Comparison of ENCODE assay signal across 1 cellular context in the genomic region with DNA sequence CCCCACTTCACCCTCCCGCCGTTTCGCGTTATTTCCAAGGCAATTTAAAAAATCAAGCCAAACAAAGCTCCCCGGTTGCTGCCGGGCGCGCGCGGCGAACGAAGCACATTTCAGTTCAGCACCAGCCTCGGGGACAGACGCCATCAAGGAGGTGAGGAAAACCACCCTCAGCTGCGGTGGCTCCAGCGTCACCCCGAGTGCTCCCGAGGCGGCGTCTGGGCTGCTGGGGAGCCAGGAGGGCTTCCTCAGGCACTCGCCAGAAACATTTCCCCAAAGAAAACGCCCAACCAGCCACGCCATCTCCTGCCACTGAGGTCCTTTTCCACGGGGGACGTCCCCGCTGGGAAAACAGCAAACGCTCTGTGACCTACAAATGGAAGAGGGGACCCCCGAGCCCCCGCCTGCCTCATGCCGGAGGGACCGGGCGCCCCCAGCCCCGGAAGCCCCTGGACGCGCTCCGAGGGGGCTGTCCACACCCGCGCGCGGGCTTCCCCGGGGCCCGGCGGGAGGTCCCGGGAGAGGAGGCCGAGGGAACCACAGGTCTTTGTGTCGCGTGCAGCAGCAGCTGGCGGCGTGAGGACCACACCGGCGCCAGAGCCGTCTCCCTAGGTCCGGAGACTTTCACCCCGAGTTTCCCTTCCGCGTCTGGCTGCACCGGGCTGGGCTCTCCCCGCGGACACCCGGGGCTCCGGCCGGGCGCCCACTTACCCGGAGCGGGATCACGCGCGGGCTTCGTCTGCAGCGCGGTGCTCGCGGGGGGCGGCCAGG.
TF ChIP-seq lines count a peak whose summit lies in the region.

No MANE protein-coding gene starts in this region.

TF ChIP-seq in HEK293, 187 proteins besides CTCF, POLR2A, EP300 and RAD21 (continued from another document and continues in another):
- peak; percentile 90 for TF ChIP-seq ZBTB26 (tag by site-specific recombination; optimal IDR thresholded peaks at IDR 0.05)
- TF ChIP-seq, protein P1, sequence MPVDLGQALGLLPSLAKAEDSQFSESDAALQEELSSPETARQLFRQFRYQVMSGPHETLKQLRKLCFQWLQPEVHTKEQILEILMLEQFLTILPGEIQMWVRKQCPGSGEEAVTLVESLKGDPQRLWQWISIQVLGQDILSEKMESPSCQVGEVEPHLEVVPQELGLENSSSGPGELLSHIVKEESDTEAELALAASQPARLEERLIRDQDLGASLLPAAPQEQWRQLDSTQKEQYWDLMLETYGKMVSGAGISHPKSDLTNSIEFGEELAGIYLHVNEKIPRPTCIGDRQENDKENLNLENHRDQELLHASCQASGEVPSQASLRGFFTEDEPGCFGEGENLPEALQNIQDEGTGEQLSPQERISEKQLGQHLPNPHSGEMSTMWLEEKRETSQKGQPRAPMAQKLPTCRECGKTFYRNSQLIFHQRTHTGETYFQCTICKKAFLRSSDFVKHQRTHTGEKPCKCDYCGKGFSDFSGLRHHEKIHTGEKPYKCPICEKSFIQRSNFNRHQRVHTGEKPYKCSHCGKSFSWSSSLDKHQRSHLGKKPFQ (tag by site-specific recombination; IDR thresholded peaks at IDR 0.05): no peak
- TF ChIP-seq ZNF423 (tag by site-specific recombination; IDR thresholded peaks at IDR 0.05): 0 out of 2 replicates have a peak, but pooled peaks have one; percentile 13
- no peak for TF ChIP-seq ZNF416 (tag by site-specific recombination; IDR thresholded peaks at IDR 0.05)
- peak; percentile 90 for TF ChIP-seq ZNF335 (tag by site-specific recombination; conservative IDR thresholded peaks at IDR 0.05)
- no peak for TF ChIP-seq ZNF239 (tag by site-specific recombination; IDR thresholded peaks at IDR 0.05)
- no peak for TF ChIP-seq TCF7L2 (IDR thresholded peaks at IDR 0.05; ENCODE audit: borderline replicate concordance, low read depth, low read length)
- no peak for TF ChIP-seq ZNF302 (tag by site-specific recombination; IDR thresholded peaks at IDR 0.05; ENCODE audit: low read depth)
- no peak for TF ChIP-seq ZNF776 (tag by site-specific recombination; IDR thresholded peaks at IDR 0.05; ENCODE audit: borderline replicate concordance)
- TF ChIP-seq ZXDB (tag by site-specific recombination; IDR thresholded peaks at IDR 0.05): peak; percentile 36; the same call in 1 of the 2 replicates
- TF ChIP-seq ZNF645 (tag by site-specific recombination; IDR thresholded peaks at IDR 0.05): no peak
- TF ChIP-seq ZBTB20 (tag by site-specific recombination; IDR thresholded peaks at IDR 0.05): no peak
- peak; percentile 94 for TF ChIP-seq GLIS2 (tag by site-specific recombination; IDR thresholded peaks at IDR 0.05)
- TF ChIP-seq, protein P2, sequence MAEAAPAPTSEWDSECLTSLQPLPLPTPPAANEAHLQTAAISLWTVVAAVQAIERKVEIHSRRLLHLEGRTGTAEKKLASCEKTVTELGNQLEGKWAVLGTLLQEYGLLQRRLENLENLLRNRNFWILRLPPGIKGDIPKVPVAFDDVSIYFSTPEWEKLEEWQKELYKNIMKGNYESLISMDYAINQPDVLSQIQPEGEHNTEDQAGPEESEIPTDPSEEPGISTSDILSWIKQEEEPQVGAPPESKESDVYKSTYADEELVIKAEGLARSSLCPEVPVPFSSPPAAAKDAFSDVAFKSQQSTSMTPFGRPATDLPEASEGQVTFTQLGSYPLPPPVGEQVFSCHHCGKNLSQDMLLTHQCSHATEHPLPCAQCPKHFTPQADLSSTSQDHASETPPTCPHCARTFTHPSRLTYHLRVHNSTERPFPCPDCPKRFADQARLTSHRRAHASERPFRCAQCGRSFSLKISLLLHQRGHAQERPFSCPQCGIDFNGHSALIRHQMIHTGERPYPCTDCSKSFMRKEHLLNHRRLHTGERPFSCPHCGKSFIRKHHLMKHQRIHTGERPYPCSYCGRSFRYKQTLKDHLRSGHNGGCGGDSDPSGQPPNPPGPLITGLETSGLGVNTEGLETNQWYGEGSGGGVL (tag by site-specific recombination; IDR thresholded peaks at IDR 0.05): no peak
- no peak for TF ChIP-seq ZNF221 (tag by site-specific recombination; IDR thresholded peaks at IDR 0.05; ENCODE audit: borderline replicate concordance)
- TF ChIP-seq ZNF155 (tag by site-specific recombination; IDR thresholded peaks at IDR 0.05): no peak
- TF ChIP-seq ZNF664 (tag by site-specific recombination; IDR thresholded peaks at IDR 0.05): no peak
- no peak for TF ChIP-seq GLI4 (tag by site-specific recombination; IDR thresholded peaks at IDR 0.05)
- TF ChIP-seq, protein P3, sequence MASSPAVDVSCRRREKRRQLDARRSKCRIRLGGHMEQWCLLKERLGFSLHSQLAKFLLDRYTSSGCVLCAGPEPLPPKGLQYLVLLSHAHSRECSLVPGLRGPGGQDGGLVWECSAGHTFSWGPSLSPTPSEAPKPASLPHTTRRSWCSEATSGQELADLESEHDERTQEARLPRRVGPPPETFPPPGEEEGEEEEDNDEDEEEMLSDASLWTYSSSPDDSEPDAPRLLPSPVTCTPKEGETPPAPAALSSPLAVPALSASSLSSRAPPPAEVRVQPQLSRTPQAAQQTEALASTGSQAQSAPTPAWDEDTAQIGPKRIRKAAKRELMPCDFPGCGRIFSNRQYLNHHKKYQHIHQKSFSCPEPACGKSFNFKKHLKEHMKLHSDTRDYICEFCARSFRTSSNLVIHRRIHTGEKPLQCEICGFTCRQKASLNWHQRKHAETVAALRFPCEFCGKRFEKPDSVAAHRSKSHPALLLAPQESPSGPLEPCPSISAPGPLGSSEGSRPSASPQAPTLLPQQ (tag by site-specific recombination; IDR thresholded peaks at IDR 0.05): no peak
- peak; percentile 71; the same call in 1 of the 2 replicates for TF ChIP-seq ZBTB6 (tag by site-specific recombination; IDR thresholded peaks at IDR 0.05)
- TF ChIP-seq ZNF23 (tag by site-specific recombination; IDR thresholded peaks at IDR 0.05; ENCODE audit: borderline replicate concordance): no peak
- TF ChIP-seq, protein P4, sequence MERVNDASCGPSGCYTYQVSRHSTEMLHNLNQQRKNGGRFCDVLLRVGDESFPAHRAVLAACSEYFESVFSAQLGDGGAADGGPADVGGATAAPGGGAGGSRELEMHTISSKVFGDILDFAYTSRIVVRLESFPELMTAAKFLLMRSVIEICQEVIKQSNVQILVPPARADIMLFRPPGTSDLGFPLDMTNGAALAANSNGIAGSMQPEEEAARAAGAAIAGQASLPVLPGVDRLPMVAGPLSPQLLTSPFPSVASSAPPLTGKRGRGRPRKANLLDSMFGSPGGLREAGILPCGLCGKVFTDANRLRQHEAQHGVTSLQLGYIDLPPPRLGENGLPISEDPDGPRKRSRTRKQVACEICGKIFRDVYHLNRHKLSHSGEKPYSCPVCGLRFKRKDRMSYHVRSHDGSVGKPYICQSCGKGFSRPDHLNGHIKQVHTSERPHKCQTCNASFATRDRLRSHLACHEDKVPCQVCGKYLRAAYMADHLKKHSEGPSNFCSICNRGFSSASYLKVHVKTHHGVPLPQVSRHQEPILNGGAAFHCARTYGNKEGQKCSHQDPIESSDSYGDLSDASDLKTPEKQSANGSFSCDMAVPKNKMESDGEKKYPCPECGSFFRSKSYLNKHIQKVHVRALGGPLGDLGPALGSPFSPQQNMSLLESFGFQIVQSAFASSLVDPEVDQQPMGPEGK (tag by site-specific recombination; IDR thresholded peaks at IDR 0.05): peak; percentile 59
- no peak for TF ChIP-seq FEZF1 (tag by site-specific recombination; IDR thresholded peaks at IDR 0.05)
- TF ChIP-seq ZNF146 (tag by site-specific recombination; IDR thresholded peaks at IDR 0.05): no peak
- no peak for TF ChIP-seq ZNF747 (tag by site-specific recombination; IDR thresholded peaks at IDR 0.05)
- peak; percentile 91 for TF ChIP-seq GLIS1 (tag by site-specific recombination; IDR thresholded peaks at IDR 0.05)
- no peak for TF ChIP-seq ZNF544 (tag by site-specific recombination; IDR thresholded peaks at IDR 0.05)
- TF ChIP-seq ZFP37 (tag by site-specific recombination; IDR thresholded peaks at IDR 0.05): no peak
- peak; percentile 64 for TF ChIP-seq ZNF341 (tag by site-specific recombination; IDR thresholded peaks at IDR 0.05; ENCODE audit: low read depth)
- no peak; the same call in 1 of the 2 replicates for TF ChIP-seq ZNF629 (tag by site-specific recombination; IDR thresholded peaks at IDR 0.05)
- TF ChIP-seq, protein P5, sequence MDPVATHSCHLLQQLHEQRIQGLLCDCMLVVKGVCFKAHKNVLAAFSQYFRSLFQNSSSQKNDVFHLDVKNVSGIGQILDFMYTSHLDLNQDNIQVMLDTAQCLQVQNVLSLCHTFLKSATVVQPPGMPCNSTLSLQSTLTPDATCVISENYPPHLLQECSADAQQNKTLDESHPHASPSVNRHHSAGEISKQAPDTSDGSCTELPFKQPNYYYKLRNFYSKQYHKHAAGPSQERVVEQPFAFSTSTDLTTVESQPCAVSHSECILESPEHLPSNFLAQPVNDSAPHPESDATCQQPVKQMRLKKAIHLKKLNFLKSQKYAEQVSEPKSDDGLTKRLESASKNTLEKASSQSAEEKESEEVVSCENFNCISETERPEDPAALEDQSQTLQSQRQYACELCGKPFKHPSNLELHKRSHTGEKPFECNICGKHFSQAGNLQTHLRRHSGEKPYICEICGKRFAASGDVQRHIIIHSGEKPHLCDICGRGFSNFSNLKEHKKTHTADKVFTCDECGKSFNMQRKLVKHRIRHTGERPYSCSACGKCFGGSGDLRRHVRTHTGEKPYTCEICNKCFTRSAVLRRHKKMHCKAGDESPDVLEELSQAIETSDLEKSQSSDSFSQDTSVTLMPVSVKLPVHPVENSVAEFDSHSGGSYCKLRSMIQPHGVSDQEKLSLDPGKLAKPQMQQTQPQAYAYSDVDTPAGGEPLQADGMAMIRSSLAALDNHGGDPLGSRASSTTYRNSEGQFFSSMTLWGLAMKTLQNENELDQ (tag by site-specific recombination; IDR thresholded peaks at IDR 0.05; ENCODE audit: low read depth): no peak
- TF ChIP-seq HOXD13 (CRISPR knock-in tag; IDR thresholded peaks at IDR 0.05; ENCODE audit: borderline replicate concordance): no peak
- no peak for TF ChIP-seq BCL11A (tag by site-specific recombination; IDR thresholded peaks at IDR 0.05; ENCODE audit: low read depth)
- TF ChIP-seq SCRT2 (tag by site-specific recombination; IDR thresholded peaks at IDR 0.05): peak; percentile 75
- TF ChIP-seq ZNF138 (tag by site-specific recombination; IDR thresholded peaks at IDR 0.05; ENCODE audit: borderline replicate concordance): no peak
- no peak for TF ChIP-seq ZNF175 (tag by site-specific recombination; IDR thresholded peaks at IDR 0.05)
- no peak for TF ChIP-seq ZNF654 (tag by site-specific recombination; IDR thresholded peaks at IDR 0.05; ENCODE audit: low read depth)
- TF ChIP-seq ZFP41 (tag by site-specific recombination; IDR thresholded peaks at IDR 0.05; ENCODE audit: borderline replicate concordance): no peak
- no peak for TF ChIP-seq TRIM28 (IDR thresholded peaks at IDR 0.05; ENCODE audit: borderline replicate concordance, low read length)
- TF ChIP-seq ZSCAN5A (tag by site-specific recombination; IDR thresholded peaks at IDR 0.05): no peak
- no peak for TF ChIP-seq ZNF16 (tag by site-specific recombination; IDR thresholded peaks at IDR 0.05; ENCODE audit: low read depth)
- TF ChIP-seq BCL11B (tag by site-specific recombination; IDR thresholded peaks at IDR 0.05; ENCODE audit: low read depth): no peak
